13 cellular contexts compared by ENCODE assay signal in genomic region chr11:67345247-67345948, GRCh38. TPM values are rescaled to one million over a fixed set of nuclear protein-coding genes. Genes with fewer than 3 reads are reported as not detected.
DNase-seq lines count a peak whose midpoint lies in the region; ATAC-seq, FAIRE-seq and TF ChIP-seq lines count a peak whose summit lies in the region.
"Had no signal": no experiment of that assay in that cellular context is flagged by ENCODE, and none has a peak within 500 bp of the region (broad histone marks: within the 10 kb centered on the region; RNA-seq: fewer than 3 reads in every experiment).

No MANE protein-coding gene starts in this region.

- no peak for TF ChIP-seq RAD21 in K562 (CRISPR knock-in tag; conservative IDR thresholded peaks at IDR 0.05 in 1 of 2, IDR thresholded peaks at IDR 0.05 in 1 of 2)

- H3K4me2 ChIP-seq in K562 (ENCODE audit: insufficient read depth, low read length) (no peak overlapping the region), neuronal stem cell (ENCODE audit: insufficient read depth, low read length, poor library complexity, severe bottlenecking) (no peak overlapping the region), mesenchymal stem cell (ENCODE audit: low read length, poor library complexity, severe bottlenecking) (no peak overlapping the region)

- no peaks in the 10 kb centered on the region for H3K36me3 ChIP-seq in CD4-positive, CD25-positive, alpha-beta regulatory T cell (ENCODE audit: control insufficient read depth, insufficient read depth, low read length)
- H3K36me3 ChIP-seq in K562 (ENCODE audit: control insufficient read depth, insufficient read depth, low read length) = no peaks in the 10 kb centered on the region
- H3K36me3 ChIP-seq in neuronal stem cell (replicated peaks in 1 of 2; ENCODE audit: control insufficient read depth in 2 of 2, insufficient read depth in 2 of 2, low read length in 2 of 2) = no peaks in the 10 kb centered on the region
- no peaks in the 10 kb centered on the region for H3K36me3 ChIP-seq in mesenchymal stem cell (ENCODE audit: control insufficient read depth in 1 of 2, insufficient read depth in 2 of 2, low read depth in 1 of 2, low read length in 2 of 2)

- H2AK5ac ChIP-seq in neuronal stem cell (ENCODE audit: low read depth, low read length) (no peak overlapping the region), mesenchymal stem cell (ENCODE audit: low read length, severe bottlenecking) (no peak overlapping the region)

- POLR2A ChIA-PET in K562 (lab: Yijun Ruan, JAX) = interaction anchor here (0.6 to 1.6 kb wide), 10 partner anchors 9 to 475 kb away, joined by 3 to 4 read pairs (median 4); partner anchors contain the start of gene POLD4

- H2AFZ ChIP-seq in K562 (ENCODE audit: low read depth, low read length) (0 out of 2 replicates have a peak overlapping the region, but pooled peaks have one; percentile 11), neuronal stem cell (ENCODE audit: low read length) (peak overlapping the region; percentile 49), mesenchymal stem cell (ENCODE audit: low read depth, low read length) (no peak overlapping the region)

- H3K14ac ChIP-seq in neuronal stem cell (ENCODE audit: low read length) (no peak overlapping the region), mesenchymal stem cell (ENCODE audit: low read length in 2 of 2) (no peak overlapping the region)

- H3K36me3 Mint-ChIP-seq in CD4-positive, CD25-positive, alpha-beta regulatory T cell = no peaks in the 10 kb centered on the region

- H2BK15ac ChIP-seq in neuronal stem cell (ENCODE audit: low read length) (no peak overlapping the region), mesenchymal stem cell (ENCODE audit: low read depth, poor library complexity, severe bottlenecking) (no peak overlapping the region)

- TF ChIP-seq EP300 in K562 (IDR thresholded peaks at IDR 0.05; ENCODE audit: low read length) = no peak

- no peak overlapping the region for H2BK5ac ChIP-seq in neuronal stem cell (ENCODE audit: low read length)
- H2BK5ac ChIP-seq in mesenchymal stem cell (ENCODE audit: low read depth, low read length, poor library complexity, severe bottlenecking) = no peak overlapping the region

- H3K4me3 Mint-ChIP-seq in CD4-positive, CD25-positive, alpha-beta regulatory T cell = peak overlapping the region; percentile 47 to 82 (median 68)

- intact Hi-C loops in K562 (cut with micrococcal nuclease) = no loop called here

- peaks cover 6 to 62% (median 28%) of the 10 kb centered on the region in 4 donors for H3K4me1 Mint-ChIP-seq in CD4-positive, CD25-positive, alpha-beta regulatory T cell

- no peaks in the 10 kb centered on the region for H3K27me3 ChIP-seq in CD4-positive, CD25-positive, alpha-beta regulatory T cell (ENCODE audit: control insufficient read depth, insufficient read depth, low read length)
- H3K27me3 ChIP-seq in K562 (ENCODE audit: control insufficient read depth in 2 of 2, insufficient read depth in 2 of 2, low read length in 2 of 2) (no peaks in the 10 kb centered on the region), neuronal stem cell (ENCODE audit: control insufficient read depth in 3 of 3, insufficient read depth in 3 of 3, low read depth in 1 of 3, low read length in 3 of 3) (no peaks in the 10 kb centered on the region), mesenchymal stem cell (ENCODE audit: control insufficient read depth in 1 of 2, insufficient read depth in 1 of 2, low read length in 2 of 2) (no peaks in the 10 kb centered on the region)

- WGBS in K562 (ENCODE audit: insufficient coverage, low coverage, missing lambda C conversion rate) = 64% methylated on average over 8 of the region's 8 CpGs
- no CpG with 5 or more reads among the region's 8 CpGs for WGBS in neuronal stem cell (ENCODE audit: extremely low coverage in 2 of 2, insufficient read length in 2 of 2, insufficient replicate concordance in 1 of 2), 2 donors
- WGBS in mesenchymal stem cell = 76% methylated on average over 7 of the region's 8 CpGs

- H4K20me1 ChIP-seq in K562 (replicated peaks; ENCODE audit: control insufficient read depth, insufficient read depth, low read length) = no peaks in the 10 kb centered on the region; the same call in 1 of the 2 replicates

- no TSS peak for BruUV-seq in K562 (replicated peaks; lab: Mats Ljungman, UMichigan)

- in situ Hi-C loops in K562 (cut with MboI) = no loop called here

- peak overlapping the region; percentile 70 for H3K27ac ChIP-seq in CD4-positive, CD25-positive, alpha-beta regulatory T cell (ENCODE audit: insufficient read depth, low read length, poor library complexity, severe bottlenecking)
- no peak overlapping the region for H3K27ac ChIP-seq in K562 (ENCODE audit: extremely low read depth, low read depth, low read length)
- no peak overlapping the region for H3K27ac ChIP-seq in neuronal stem cell (replicated peaks; ENCODE audit: low read length)
- H3K27ac ChIP-seq in mesenchymal stem cell (ENCODE audit: low read length, poor library complexity, severe bottlenecking) = no peak overlapping the region

- H3K23ac ChIP-seq in neuronal stem cell (ENCODE audit: low read depth, low read length, poor library complexity) (no peak overlapping the region), mesenchymal stem cell (ENCODE audit: low read length in 2 of 2) (no peak overlapping the region)

- H3K9ac ChIP-seq in K562 (ENCODE audit: insufficient read depth in 1 of 2, low read depth in 2 of 2, low read length in 2 of 2) = no peak overlapping the region
- H3K9ac ChIP-seq in neuronal stem cell (ENCODE audit: low read depth, low read length, poor library complexity) = no peak overlapping the region
- no peak overlapping the region for H3K9ac ChIP-seq in mesenchymal stem cell (ENCODE audit: low read length)

- H4K8ac ChIP-seq in neuronal stem cell (ENCODE audit: low read depth, low read length) = no peak overlapping the region
- no peak overlapping the region for H4K8ac ChIP-seq in mesenchymal stem cell (ENCODE audit: low read length)

- no peaks in the 10 kb centered on the region for H3K9me1 ChIP-seq in K562 (ENCODE audit: control insufficient read depth, insufficient read depth, low read length)

- FAIRE-seq in K562 (lab: Jason Lieb, UNC) = no peak
- FAIRE-seq: astrocyte, islet of Langerhans had no signal

- no peak for DNase-seq in CD4-positive, CD25-positive, alpha-beta regulatory T cell
- DNase-seq in HT-29 (ENCODE audit: low spot score) (peak; percentile 61), K562 (ENCODE audit: extremely low read depth in 1 of 4, low spot score in 3 of 4) (no peak), neuronal stem cell (ENCODE audit: low spot score) (no peak), NCI-H226 (no peak), C1 segment of cervical spinal cord (lab: John Stamatoyannopoulos, UW) (no peak), mesenchymal stem cell (no peak)
- DNase-seq: activated CD4-positive, alpha-beta T cell treated with anti-CD3 and anti-CD28 coated beads for 4 hours; NCI-H2029 treated with DMSO at 0.1 percent for 48 hours; RPMI8226 had no signal

- no peak overlapping the region for H2BK120ac ChIP-seq in neuronal stem cell (ENCODE audit: low read depth, low read length)
- no peak overlapping the region for H2BK120ac ChIP-seq in mesenchymal stem cell (ENCODE audit: low read depth, low read length)

- no peaks in the 10 kb centered on the region for H3K9me3 ChIP-seq in CD4-positive, CD25-positive, alpha-beta regulatory T cell (ENCODE audit: control insufficient read depth in 2 of 2, low read length in 2 of 2)
- H3K9me3 ChIP-seq in K562 (replicated peaks; ENCODE audit: control insufficient read depth, insufficient read depth, low read depth, low read length) (no peaks in the 10 kb centered on the region), neuronal stem cell (replicated peaks in 1 of 2; ENCODE audit: control insufficient read depth in 2 of 2, insufficient read depth in 1 of 2, low read depth in 1 of 2, low read length in 2 of 2) (no peaks in the 10 kb centered on the region), mesenchymal stem cell (ENCODE audit: control insufficient read depth, low read length) (no peaks in the 10 kb centered on the region)

- no peak overlapping the region for H3K18ac ChIP-seq in neuronal stem cell (ENCODE audit: low read length)
- H3K18ac ChIP-seq in mesenchymal stem cell (ENCODE audit: low read depth in 1 of 2, low read length in 2 of 2) = no peak overlapping the region

- peak overlapping the region; percentile 23 for H3K4me3 ChIP-seq in CD4-positive, CD25-positive, alpha-beta regulatory T cell (ENCODE audit: low read depth, low read length)
- H3K4me3 ChIP-seq in K562 (no peak overlapping the region), neuronal stem cell (ENCODE audit: low read length in 2 of 2) (no peak overlapping the region), mesenchymal stem cell (ENCODE audit: insufficient read depth in 1 of 2, low read depth in 1 of 2, low read length in 2 of 2) (no peak overlapping the region)

- H3K27ac Mint-ChIP-seq in CD4-positive, CD25-positive, alpha-beta regulatory T cell = peak overlapping the region; percentile 91 to 97 (median 96)

- no peaks in the 10 kb centered on the region for H3K79me2 ChIP-seq in K562 (ENCODE audit: control insufficient read depth, insufficient read depth, low read length)

- no peaks in the 10 kb centered on the region for H3K27me3 Mint-ChIP-seq in CD4-positive, CD25-positive, alpha-beta regulatory T cell

- no peaks in the 10 kb centered on the region for H3K9me3 Mint-ChIP-seq in CD4-positive, CD25-positive, alpha-beta regulatory T cell

- no peaks in the 10 kb centered on the region for H3K79me1 ChIP-seq in neuronal stem cell (ENCODE audit: low read depth, low read length)
- no peaks in the 10 kb centered on the region for H3K79me1 ChIP-seq in mesenchymal stem cell (replicated peaks; ENCODE audit: low read length, poor library complexity, severe bottlenecking)

- no peak for TF ChIP-seq CTCF in K562 (IDR thresholded peaks at IDR 0.05 in 2 of 3, conservative IDR thresholded peaks at IDR 0.05 in 1 of 3; ENCODE audit: insufficient read depth in 2 of 3, low read depth in 1 of 3, low read length in 3 of 3)

- ATAC-seq in CD4-positive, CD25-positive, alpha-beta regulatory T cell (ENCODE audit: low read depth in 2 of 2) = peak; percentile 50 to 55
- peak; percentile 23 for ATAC-seq in K562
- ATAC-seq in GM18517 (IDR thresholded peaks at IDR 0.05; ENCODE audit: unreplicated experiment) = no peak

- TF ChIP-seq POLR2A in K562 (conservative IDR thresholded peaks at IDR 0.05) = no peak

- no peak overlapping the region for H3K4ac ChIP-seq in neuronal stem cell (ENCODE audit: low read length)
- no peak overlapping the region for H3K4ac ChIP-seq in mesenchymal stem cell (ENCODE audit: low read depth in 1 of 2, low read length in 2 of 2)

- H4K91ac ChIP-seq in neuronal stem cell (ENCODE audit: low read depth, low read length, poor library complexity) (no peak overlapping the region), mesenchymal stem cell (ENCODE audit: low read length) (no peak overlapping the region)

- H2BK12ac ChIP-seq in neuronal stem cell (ENCODE audit: low read length) (no peak overlapping the region), mesenchymal stem cell (ENCODE audit: low read length in 2 of 2) (no peak overlapping the region)

- peaks cover 31% of the 10 kb centered on the region for H3K4me1 ChIP-seq in CD4-positive, CD25-positive, alpha-beta regulatory T cell (ENCODE audit: control insufficient read depth, insufficient read depth, low read length, poor library complexity, severe bottlenecking)
- H3K4me1 ChIP-seq in K562 (replicated peaks in 1 of 2; ENCODE audit: control insufficient read depth in 2 of 2, insufficient read depth in 2 of 2, low read length in 2 of 2) (peaks cover 8 to 27% of the 10 kb centered on the region in 2 experiments; a peak in 3 of 5 replicates), neuronal stem cell (ENCODE audit: control insufficient read depth in 2 of 2, insufficient read depth in 1 of 2, low read depth in 1 of 2, low read length in 2 of 2) (peaks cover 0 to 3% of the 10 kb centered on the region in 2 donors), mesenchymal stem cell (ENCODE audit: control insufficient read depth, insufficient read depth, low read depth, low read length) (peaks cover 2% of the 10 kb centered on the region)

- CTCF ChIA-PET in K562 (lab: Yijun Ruan, JAX; ENCODE audit: low intra/inter-chr PET ratio) = interaction anchor here (0.7 to 1.9 kb wide), 2 partner anchors 23 to 37 kb away, joined by 3 to 8 read pairs; no protein-coding TSS in a partner anchor

RNA-seq across cellular contexts. Expression of gene POLD4, which starts 7.9 kb away (rescaled TPM):
- total RNA-seq in CD4-positive, CD25-positive, alpha-beta regulatory T cell = 60.6 TPM
- polyA plus RNA-seq in CD4-positive, CD25-positive, alpha-beta regulatory T cell = 100 to 1,000 TPM; 103 to 127 (median 118) TPM
- total RNA-seq in HT-29 (2014; rRNA removed; shearing (Covaris generic)) = 137 and 138 TPM in 2 replicates
- total RNA-seq in K562 (2011; cell fraction: chromatin; rRNA removed; ENCODE audit: low replicate concordance) = 26.2 and 67.4 TPM in 2 replicates
- total RNA-seq in K562 (2011; cell fraction: nucleolus; rRNA removed) = 64.6 and 81.5 TPM in 2 replicates
- 46.1 and 55.9 TPM in 2 replicates for total RNA-seq in K562 (2011; cell fraction: nucleoplasm; rRNA removed)
- total RNA-seq in K562 (2014; rRNA removed) (53.6 and 56.2 TPM in 2 replicates), K562 (2014; rRNA removed; fragmentation: Illumina TruSeq; extraction: Trizol) (8.3 and 9.9 TPM in 2 replicates), K562 (2015; rRNA removed; fragmentation: Illumina TruSeq; extraction: Trizol) (18.3 and 18.7 TPM in 2 replicates), K562 (2021) (32.7 and 42.1 TPM in 2 replicates)
- polyA plus RNA-seq in K562 (2011; rRNA removed) (39.4 and 42.2 TPM in 2 replicates), K562 (2014; fragmentation: Illumina TruSeq; extraction: Trizol) (10.6 and 25.7 TPM in 2 replicates), K562 (2014; fragmentation: Nextera tagmentation; extraction: Ambion mirVana) (1 to 10 TPM; 5.8 to 6.1 TPM), K562 (2014; rRNA removed) (64.5 and 69.7 TPM in 2 replicates)
- polyA plus RNA-seq in K562 (2011; cell fraction: cytosol; rRNA removed) = 73.0 and 175 TPM in 2 replicates
- polyA plus RNA-seq in K562 (2011; cell fraction: nucleus; rRNA removed) = 55.9 and 110 TPM in 2 replicates
- 66.3 and 137 TPM in 2 replicates for polyA plus RNA-seq in K562 (2012)
- polyA minus RNA-seq in K562 (2011; rRNA and poly(A)+ RNA removed) = 6.7 and 10.2 TPM in 2 replicates
- 21.3 and 21.8 TPM in 2 replicates for polyA minus RNA-seq in K562 (2011; cell fraction: cytosol; rRNA and poly(A)+ RNA removed)
- 27.2 and 29.6 TPM in 2 replicates for polyA minus RNA-seq in K562 (2011; cell fraction: nucleus; rRNA and poly(A)+ RNA removed)
- polyA plus RNA-seq in neuronal stem cell (2013, experiment 1 of 2) = 11.9 TPM
- 10.9 TPM for polyA plus RNA-seq in neuronal stem cell (2013, experiment 2 of 2)
- polyA plus RNA-seq in mesenchymal stem cell (2013, experiment 1 of 2) = 117 TPM
- 117 TPM for polyA plus RNA-seq in mesenchymal stem cell (2013, experiment 2 of 2)

RNA-seq across cellular contexts. Expression of gene CLCF1, which starts 28.0 kb away (rescaled TPM):
- total RNA-seq in CD4-positive, CD25-positive, alpha-beta regulatory T cell = 3.0 TPM
- polyA plus RNA-seq in CD4-positive, CD25-positive, alpha-beta regulatory T cell = 1 to 10 TPM in 1 of 4 donors, under 1 TPM in 3; 0.10 to 1.3 (median 0.40) TPM
- total RNA-seq in HT-29 (2014; rRNA removed; shearing (Covaris generic)) = 25.5 and 29.7 TPM in 2 replicates
- 4.3 and 8.4 TPM in 2 replicates for total RNA-seq in K562 (2011; cell fraction: chromatin; rRNA removed; ENCODE audit: low replicate concordance)
- total RNA-seq in K562 (2011; cell fraction: nucleolus; rRNA removed) = 3.4 and 5.3 TPM in 2 replicates
- total RNA-seq in K562 (2011; cell fraction: nucleoplasm; rRNA removed) = 3.7 and 8.0 TPM in 2 replicates
- total RNA-seq in K562 (2014; rRNA removed) (2.4 and 3.2 TPM in 2 replicates), K562 (2014; rRNA removed; fragmentation: Illumina TruSeq; extraction: Trizol) (1.1 and 1.2 TPM in 2 replicates), K562 (2015; rRNA removed; fragmentation: Illumina TruSeq; extraction: Trizol) (1.9 and 2.0 TPM in 2 replicates), K562 (2021) (3.6 and 4.3 TPM in 2 replicates)
- polyA plus RNA-seq in K562 (2011; rRNA removed) (3.0 and 4.1 TPM in 2 replicates), K562 (2014; fragmentation: Illumina TruSeq; extraction: Trizol) (3.1 and 3.6 TPM in 2 replicates), K562 (2014; fragmentation: Nextera tagmentation; extraction: Ambion mirVana) (under 1 TPM; 0.49 to 0.80 TPM), K562 (2014; rRNA removed) (3.8 and 5.8 TPM in 2 replicates)
- 5.7 and 8.8 TPM in 2 replicates for polyA plus RNA-seq in K562 (2011; cell fraction: cytosol; rRNA removed)
- 9.3 and 20.8 TPM in 2 replicates for polyA plus RNA-seq in K562 (2011; cell fraction: nucleus; rRNA removed)
- polyA plus RNA-seq in K562 (2012) = 2.9 and 5.3 TPM in 2 replicates
- polyA minus RNA-seq in K562 (2011; rRNA and poly(A)+ RNA removed) = 0.78 and 2.1 TPM in 2 replicates
- 2.4 and 4.2 TPM in 2 replicates for polyA minus RNA-seq in K562 (2011; cell fraction: cytosol; rRNA and poly(A)+ RNA removed)
- polyA minus RNA-seq in K562 (2011; cell fraction: nucleus; rRNA and poly(A)+ RNA removed) = 1.7 and 1.8 TPM in 2 replicates
- polyA plus RNA-seq in neuronal stem cell (2013, experiment 1 of 2) = 3.4 TPM
- polyA plus RNA-seq in neuronal stem cell (2013, experiment 2 of 2) = 3.3 TPM
- 5.7 TPM for polyA plus RNA-seq in mesenchymal stem cell (2013, experiment 1 of 2)
- 5.8 TPM for polyA plus RNA-seq in mesenchymal stem cell (2013, experiment 2 of 2)

RNA-seq across cellular contexts. Expression of gene SSH3, which starts 42.1 kb away (rescaled TPM):
- total RNA-seq in CD4-positive, CD25-positive, alpha-beta regulatory T cell = 24.4 TPM
- 1 to 10 TPM; 2.3 to 7.1 (median 3.1) TPM for polyA plus RNA-seq in CD4-positive, CD25-positive, alpha-beta regulatory T cell
- 180 TPM in 2 replicates for total RNA-seq in HT-29 (2014; rRNA removed; shearing (Covaris generic))
- 1.5 and 6.8 TPM in 2 replicates for total RNA-seq in K562 (2011; cell fraction: chromatin; rRNA removed; ENCODE audit: low replicate concordance)
- total RNA-seq in K562 (2011; cell fraction: nucleolus; rRNA removed) = 2.8 and 3.3 TPM in 2 replicates
- total RNA-seq in K562 (2011; cell fraction: nucleoplasm; rRNA removed) = 0.92 and 1.3 TPM in 2 replicates
- total RNA-seq in K562 (2014; rRNA removed) (0.12 and 0.27 TPM in 2 replicates), K562 (2014; rRNA removed; fragmentation: Illumina TruSeq; extraction: Trizol) (not detected in 2 replicates), K562 (2015; rRNA removed; fragmentation: Illumina TruSeq; extraction: Trizol) (0.14 and 0.68 TPM in 2 replicates), K562 (2021) (1.0 and 1.5 TPM in 2 replicates)
- polyA plus RNA-seq in K562 (2011; rRNA removed) (0.07 and 0.88 TPM in 2 replicates), K562 (2014; fragmentation: Illumina TruSeq; extraction: Trizol) (0.19 and 0.24 TPM in 2 replicates), K562 (2014; fragmentation: Nextera tagmentation; extraction: Ambion mirVana) (not detected), K562 (2014; rRNA removed) (0.24 and 0.90 TPM in 2 replicates)
- 0.12 and 0.39 TPM in 2 replicates for polyA plus RNA-seq in K562 (2011; cell fraction: cytosol; rRNA removed)
- 1.3 and 3.4 TPM in 2 replicates for polyA plus RNA-seq in K562 (2011; cell fraction: nucleus; rRNA removed)
- polyA plus RNA-seq in K562 (2012) = 1.3 and 1.4 TPM in 2 replicates
- 0.09 TPM in 1 of 2 replicates, not detected in the other for polyA minus RNA-seq in K562 (2011; rRNA and poly(A)+ RNA removed)
- polyA minus RNA-seq in K562 (2011; cell fraction: cytosol; rRNA and poly(A)+ RNA removed) = 0.48 TPM in 1 of 2 replicates, not detected in the other
- 0.89 and 1.5 TPM in 2 replicates for polyA minus RNA-seq in K562 (2011; cell fraction: nucleus; rRNA and poly(A)+ RNA removed)
- 28.5 TPM for polyA plus RNA-seq in neuronal stem cell (2013, experiment 1 of 2)
- 34.0 TPM for polyA plus RNA-seq in neuronal stem cell (2013, experiment 2 of 2)
- polyA plus RNA-seq in mesenchymal stem cell (2013, experiment 1 of 2) = 71.0 TPM
- 71.6 TPM for polyA plus RNA-seq in mesenchymal stem cell (2013, experiment 2 of 2)

RNA-seq across cellular contexts. Expression of gene RAD9A, which starts 46.4 kb away (rescaled TPM):
- 27.5 TPM for total RNA-seq in CD4-positive, CD25-positive, alpha-beta regulatory T cell
- polyA plus RNA-seq in CD4-positive, CD25-positive, alpha-beta regulatory T cell = 1 to 10 TPM; 3.5 to 6.7 (median 6.4) TPM
- total RNA-seq in HT-29 (2014; rRNA removed; shearing (Covaris generic)) = 35.2 and 38.4 TPM in 2 replicates
- 59.7 and 169 TPM in 2 replicates for total RNA-seq in K562 (2011; cell fraction: chromatin; rRNA removed; ENCODE audit: low replicate concordance)
- total RNA-seq in K562 (2011; cell fraction: nucleolus; rRNA removed) = 116 and 126 TPM in 2 replicates
- 63.0 and 77.4 TPM in 2 replicates for total RNA-seq in K562 (2011; cell fraction: nucleoplasm; rRNA removed)
- total RNA-seq in K562 (2014; rRNA removed) (17.1 and 25.1 TPM in 2 replicates), K562 (2014; rRNA removed; fragmentation: Illumina TruSeq; extraction: Trizol) (5.7 and 6.7 TPM in 2 replicates), K562 (2015; rRNA removed; fragmentation: Illumina TruSeq; extraction: Trizol) (15.3 and 16.1 TPM in 2 replicates), K562 (2021) (33.3 and 41.2 TPM in 2 replicates)
- polyA plus RNA-seq in K562 (2011; rRNA removed) (16.0 and 30.7 TPM in 2 replicates), K562 (2014; fragmentation: Illumina TruSeq; extraction: Trizol) (27.3 and 29.2 TPM in 2 replicates), K562 (2014; fragmentation: Nextera tagmentation; extraction: Ambion mirVana) (1 to 10 TPM; 1.4 to 1.5 TPM), K562 (2014; rRNA removed) (35.9 and 39.7 TPM in 2 replicates)
- polyA plus RNA-seq in K562 (2011; cell fraction: cytosol; rRNA removed) = 23.8 and 34.6 TPM in 2 replicates
- polyA plus RNA-seq in K562 (2011; cell fraction: nucleus; rRNA removed) = 98.1 and 127 TPM in 2 replicates
- 33.0 and 38.6 TPM in 2 replicates for polyA plus RNA-seq in K562 (2012)
- 5.2 and 7.3 TPM in 2 replicates for polyA minus RNA-seq in K562 (2011; rRNA and poly(A)+ RNA removed)
- polyA minus RNA-seq in K562 (2011; cell fraction: cytosol; rRNA and poly(A)+ RNA removed) = 15.1 and 20.2 TPM in 2 replicates
- polyA minus RNA-seq in K562 (2011; cell fraction: nucleus; rRNA and poly(A)+ RNA removed) = 22.5 and 24.4 TPM in 2 replicates
- polyA plus RNA-seq in neuronal stem cell (2013, experiment 1 of 2) = 29.1 TPM
- polyA plus RNA-seq in neuronal stem cell (2013, experiment 2 of 2) = 29.1 TPM
- 8.5 TPM for polyA plus RNA-seq in mesenchymal stem cell (2013, experiment 1 of 2)
- 7.7 TPM for polyA plus RNA-seq in mesenchymal stem cell (2013, experiment 2 of 2)

RNA-seq across cellular contexts. Expression of gene PPP1CA, which starts 56.3 kb away (rescaled TPM):
- 160 TPM for total RNA-seq in CD4-positive, CD25-positive, alpha-beta regulatory T cell
- polyA plus RNA-seq in CD4-positive, CD25-positive, alpha-beta regulatory T cell = 100 to 1,000 TPM; 547 to 762 (median 622) TPM
- 610 and 631 TPM in 2 replicates for total RNA-seq in HT-29 (2014; rRNA removed; shearing (Covaris generic))
- 37.0 and 127 TPM in 2 replicates for total RNA-seq in K562 (2011; cell fraction: chromatin; rRNA removed; ENCODE audit: low replicate concordance)
- total RNA-seq in K562 (2011; cell fraction: nucleolus; rRNA removed) = 133 and 148 TPM in 2 replicates
- total RNA-seq in K562 (2011; cell fraction: nucleoplasm; rRNA removed) = 56.8 and 75.5 TPM in 2 replicates
- total RNA-seq in K562 (2014; rRNA removed) (228 and 302 TPM in 2 replicates), K562 (2014; rRNA removed; fragmentation: Illumina TruSeq; extraction: Trizol) (104 and 122 TPM in 2 replicates), K562 (2015; rRNA removed; fragmentation: Illumina TruSeq; extraction: Trizol) (188 and 200 TPM in 2 replicates), K562 (2021) (235 and 242 TPM in 2 replicates)
- polyA plus RNA-seq in K562 (2011; rRNA removed) (167 and 176 TPM in 2 replicates), K562 (2014; fragmentation: Illumina TruSeq; extraction: Trizol) (205 and 253 TPM in 2 replicates), K562 (2014; fragmentation: Nextera tagmentation; extraction: Ambion mirVana) (10 to 100 TPM; 18.2 to 51.4 TPM), K562 (2014; rRNA removed) (191 and 208 TPM in 2 replicates)
- polyA plus RNA-seq in K562 (2011; cell fraction: cytosol; rRNA removed) = 324 and 501 TPM in 2 replicates
- polyA plus RNA-seq in K562 (2011; cell fraction: nucleus; rRNA removed) = 128 and 201 TPM in 2 replicates
- polyA plus RNA-seq in K562 (2012) = 225 and 287 TPM in 2 replicates
- 80.8 and 116 TPM in 2 replicates for polyA minus RNA-seq in K562 (2011; rRNA and poly(A)+ RNA removed)
- 120 and 127 TPM in 2 replicates for polyA minus RNA-seq in K562 (2011; cell fraction: cytosol; rRNA and poly(A)+ RNA removed)
- polyA minus RNA-seq in K562 (2011; cell fraction: nucleus; rRNA and poly(A)+ RNA removed) = 44.8 and 70.1 TPM in 2 replicates
- polyA plus RNA-seq in neuronal stem cell (2013, experiment 1 of 2) = 114 TPM
- polyA plus RNA-seq in neuronal stem cell (2013, experiment 2 of 2) = 112 TPM
- 157 TPM for polyA plus RNA-seq in mesenchymal stem cell (2013, experiment 1 of 2)
- polyA plus RNA-seq in mesenchymal stem cell (2013, experiment 2 of 2) = 161 TPM
